22 cellular contexts compared by ENCODE assay signal in genomic region chr1:32665915-32666314, GRCh38. TPM values are rescaled to one million over a fixed set of nuclear protein-coding genes. Genes with fewer than 3 reads are reported as not detected.
DNase-seq lines count a peak whose midpoint lies in the region; TF ChIP-seq lines count a peak whose summit lies in the region.
"Had no signal": no experiment of that assay in that cellular context is flagged by ENCODE, and none has a peak within 500 bp of the region (broad histone marks: within the 10 kb centered on the region; RNA-seq: fewer than 3 reads in every experiment).

No MANE protein-coding gene starts in this region.

- H3K36me3 Mint-ChIP-seq in mesothelial cell of epicardium = peaks cover 34% of the 10 kb centered on the region

- no peaks in the 10 kb centered on the region for H3K27me3 ChIP-seq in cardiac muscle cell
- no peaks in the 10 kb centered on the region for H3K27me3 ChIP-seq in stomach smooth muscle (ENCODE audit: control insufficient read depth in 1 of 2, insufficient read depth in 2 of 2, low read length in 2 of 2)
- H3K27me3 ChIP-seq: BE2C; BLaER1 treated with 17β-estradiol and CSF1 and Interleukin-3, amounts not matched to agents 10 nM and 100 nM had no signal

- H3K9ac ChIP-seq in stomach smooth muscle (ENCODE audit: low read length in 2 of 2) = no peak overlapping the region
- H3K9ac ChIP-seq: BLaER1 treated with 17β-estradiol and CSF1 and Interleukin-3, amounts not matched to agents 10 nM and 100 nM had no signal

- H3K9me3 Mint-ChIP-seq in mesothelial cell of epicardium = no peaks in the 10 kb centered on the region
- H3K9me3 Mint-ChIP-seq: CD14-positive monocyte; CD4-positive, alpha-beta T cell; CD8-positive, alpha-beta memory T cell; GM23338; H9 had no signal

- H3K9me3 ChIP-seq in cardiac muscle cell (ENCODE audit: low read depth) = no peaks in the 10 kb centered on the region
- H3K9me3 ChIP-seq in stomach smooth muscle (ENCODE audit: control insufficient read depth in 2 of 2, low read length in 2 of 2) = no peaks in the 10 kb centered on the region
- H3K9me3 ChIP-seq: A549; BE2C; BLaER1 treated with 17β-estradiol and CSF1 and Interleukin-3, amounts not matched to agents 10 nM and 100 nM had no signal

- H3K4me3 Mint-ChIP-seq in mesothelial cell of epicardium = no peak overlapping the region
- H3K4me3 Mint-ChIP-seq: CD14-positive monocyte; CD4-positive, alpha-beta T cell; CD8-positive, alpha-beta memory T cell; GM23338; H9 had no signal

- intact Hi-C loops in cardiac septum (cut with DNase I) = no loop called here

- no peak for TF ChIP-seq CTCF in cardiac muscle cell (IDR thresholded peaks at IDR 0.05; ENCODE audit: low read depth, low read length)
- TF ChIP-seq CTCF in mesothelial cell of epicardium (IDR thresholded peaks at IDR 0.05; ENCODE audit: unreplicated experiment) = no peak

- H3K4me3 ChIP-seq in cardiac muscle cell = no peak overlapping the region
- no peak overlapping the region for H3K4me3 ChIP-seq in stomach smooth muscle (ENCODE audit: low read length in 2 of 2)
- H3K4me3 ChIP-seq: A549; BLaER1 treated with 17β-estradiol and CSF1 and Interleukin-3, amounts not matched to agents 10 nM and 100 nM; GM12878; GM23338 had no signal

- no peaks in the 10 kb centered on the region for H3K27me3 Mint-ChIP-seq in mesothelial cell of epicardium (ENCODE audit: low read depth)
- H3K27me3 Mint-ChIP-seq: CD4-positive, alpha-beta T cell; CD8-positive, alpha-beta memory T cell had no signal

- H3K27ac ChIP-seq in cardiac muscle cell (peak overlapping the region; percentile 70), stomach smooth muscle (ENCODE audit: low read length) (peak overlapping the region; percentile 60)
- H3K27ac ChIP-seq: A549; BLaER1 treated with 17β-estradiol and CSF1 and Interleukin-3, amounts not matched to agents 10 nM and 100 nM had no signal

- peak in 1 of 2 donors; percentile 60 for DNase-seq in cardiac muscle cell (ENCODE audit: low read depth in 1 of 2, low spot score in 1 of 2)
- no peak for DNase-seq in cardiac septum (ENCODE audit: low spot score)
- no peak for DNase-seq in mesothelial cell of epicardium (ENCODE audit: low spot score in 2 of 2, unreplicated experiment in 2 of 2)
- DNase-seq in NAMALWA (ENCODE audit: low spot score) = no peak
- DNase-seq in inferior parietal cortex (ENCODE audit: extremely low spot score) = no peak
- DNase-seq: 8988T; ACHN; AML-193; BE2C; CD4-positive, alpha-beta T cell; CD8-positive, alpha-beta memory T cell; DMS 273 treated with DMSO at 0.1 percent for 48 hours; DMS79; EL; GDM1; H9 had no signal

- H3K27ac Mint-ChIP-seq in mesothelial cell of epicardium = peak overlapping the region; percentile 78
- H3K27ac Mint-ChIP-seq: CD4-positive, alpha-beta T cell; CD8-positive, alpha-beta memory T cell; GM23338 had no signal

- H3K4me1 ChIP-seq in cardiac muscle cell (ENCODE audit: low read depth) (peaks cover 17% of the 10 kb centered on the region), stomach smooth muscle (ENCODE audit: control insufficient read depth, insufficient read depth, low read length) (peaks cover 11% of the 10 kb centered on the region)
- H3K4me1 ChIP-seq: A549; BE2C; BLaER1 treated with 17β-estradiol and CSF1 and Interleukin-3, amounts not matched to agents 10 nM and 100 nM had no signal

- H3K4me1 Mint-ChIP-seq in mesothelial cell of epicardium = peaks cover 15% of the 10 kb centered on the region
- H3K4me1 Mint-ChIP-seq: CD14-positive monocyte, GM23338, H9 had no signal

- H3K36me3 ChIP-seq in cardiac muscle cell = peaks cover 51% of the 10 kb centered on the region
- H3K36me3 ChIP-seq in stomach smooth muscle (ENCODE audit: control insufficient read depth in 2 of 2, insufficient read depth in 2 of 2, low read length in 2 of 2) = peaks cover 18 to 19% of the 10 kb centered on the region in 2 donors

RNA-seq across cellular contexts. Expression of gene RBBP4, which starts 14.9 kb away (rescaled TPM):
- total RNA-seq in cardiac muscle cell (275 and 279 TPM in 2 replicates), cardiac septum (96.0 TPM), mesothelial cell of epicardium (387 to 395 TPM (median 388 TPM) in 3 replicates)
- 336 and 405 TPM in 2 replicates for polyA plus RNA-seq in cardiac muscle cell

RNA-seq across cellular contexts. Expression of gene ZBTB8OS, which starts 15.6 kb away (rescaled TPM):
- 31.7 and 37.1 TPM in 2 replicates for total RNA-seq in cardiac muscle cell
- polyA plus RNA-seq in cardiac muscle cell = 52.0 and 66.8 TPM in 2 replicates
- total RNA-seq in cardiac septum = 30.2 TPM
- 37.8 to 41.3 TPM (median 39.3 TPM) in 3 replicates for total RNA-seq in mesothelial cell of epicardium

RNA-seq across cellular contexts. Expression of gene SYNC, which starts 36.7 kb away (rescaled TPM):
- total RNA-seq in cardiac muscle cell (2.5 and 4.5 TPM in 2 replicates), cardiac septum (18.2 TPM), mesothelial cell of epicardium (3.9 to 4.5 TPM (median 4.0 TPM) in 3 replicates)
- 1.2 and 1.6 TPM in 2 replicates for polyA plus RNA-seq in cardiac muscle cell
- total RNA-seq: CD4-positive, alpha-beta T cell; CD8-positive, alpha-beta memory T cell; GM23338 had no signal
- polyA plus RNA-seq: CD8-positive, alpha-beta memory T cell; GM23338 had no signal
